ENCODE assay signal across 1 cellular context in the genomic region with DNA sequence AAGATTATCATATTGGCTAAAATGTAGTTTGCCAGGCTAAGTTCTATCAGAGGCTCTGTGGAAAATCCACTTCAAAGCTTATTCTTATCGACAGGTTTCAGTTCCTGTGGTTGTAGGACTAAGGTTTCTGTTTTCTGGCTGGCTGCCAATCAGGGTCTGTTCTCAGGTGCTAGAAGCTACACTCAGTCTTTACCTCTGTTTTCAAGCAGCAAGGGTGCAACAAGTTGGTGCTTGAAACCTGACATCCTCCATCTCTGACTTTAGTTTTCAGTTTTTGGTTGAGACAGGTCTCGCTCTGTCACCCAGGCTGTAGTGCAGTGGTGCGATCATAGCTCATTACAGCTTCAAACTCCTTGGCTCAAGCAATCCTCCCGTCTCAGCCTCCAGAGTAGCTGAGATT.
TF ChIP-seq lines count a peak whose summit lies in the region.

No MANE protein-coding gene starts in this region.

TF ChIP-seq in GM23338, 12 proteins besides CTCF, POLR2A, EP300 and RAD21 (continued from another document):
- TF ChIP-seq, protein P1, sequence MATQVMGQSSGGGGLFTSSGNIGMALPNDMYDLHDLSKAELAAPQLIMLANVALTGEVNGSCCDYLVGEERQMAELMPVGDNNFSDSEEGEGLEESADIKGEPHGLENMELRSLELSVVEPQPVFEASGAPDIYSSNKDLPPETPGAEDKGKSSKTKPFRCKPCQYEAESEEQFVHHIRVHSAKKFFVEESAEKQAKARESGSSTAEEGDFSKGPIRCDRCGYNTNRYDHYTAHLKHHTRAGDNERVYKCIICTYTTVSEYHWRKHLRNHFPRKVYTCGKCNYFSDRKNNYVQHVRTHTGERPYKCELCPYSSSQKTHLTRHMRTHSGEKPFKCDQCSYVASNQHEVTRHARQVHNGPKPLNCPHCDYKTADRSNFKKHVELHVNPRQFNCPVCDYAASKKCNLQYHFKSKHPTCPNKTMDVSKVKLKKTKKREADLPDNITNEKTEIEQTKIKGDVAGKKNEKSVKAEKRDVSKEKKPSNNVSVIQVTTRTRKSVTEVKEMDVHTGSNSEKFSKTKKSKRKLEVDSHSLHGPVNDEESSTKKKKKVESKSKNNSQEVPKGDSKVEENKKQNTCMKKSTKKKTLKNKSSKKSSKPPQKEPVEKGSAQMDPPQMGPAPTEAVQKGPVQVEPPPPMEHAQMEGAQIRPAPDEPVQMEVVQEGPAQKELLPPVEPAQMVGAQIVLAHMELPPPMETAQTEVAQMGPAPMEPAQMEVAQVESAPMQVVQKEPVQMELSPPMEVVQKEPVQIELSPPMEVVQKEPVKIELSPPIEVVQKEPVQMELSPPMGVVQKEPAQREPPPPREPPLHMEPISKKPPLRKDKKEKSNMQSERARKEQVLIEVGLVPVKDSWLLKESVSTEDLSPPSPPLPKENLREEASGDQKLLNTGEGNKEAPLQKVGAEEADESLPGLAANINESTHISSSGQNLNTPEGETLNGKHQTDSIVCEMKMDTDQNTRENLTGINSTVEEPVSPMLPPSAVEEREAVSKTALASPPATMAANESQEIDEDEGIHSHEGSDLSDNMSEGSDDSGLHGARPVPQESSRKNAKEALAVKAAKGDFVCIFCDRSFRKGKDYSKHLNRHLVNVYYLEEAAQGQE (IDR thresholded peaks at IDR 0.05; ENCODE audit: unreplicated experiment) = no peak
- TF ChIP-seq CREB1 (CRISPR knock-in tag; IDR thresholded peaks at IDR 0.05; ENCODE audit: low read depth) (no peak), STAT1 (IDR thresholded peaks at IDR 0.05; ENCODE audit: unreplicated experiment) (no peak)
